Comparison of ENCODE assay signal across 24 cellular contexts in the genomic region with DNA sequence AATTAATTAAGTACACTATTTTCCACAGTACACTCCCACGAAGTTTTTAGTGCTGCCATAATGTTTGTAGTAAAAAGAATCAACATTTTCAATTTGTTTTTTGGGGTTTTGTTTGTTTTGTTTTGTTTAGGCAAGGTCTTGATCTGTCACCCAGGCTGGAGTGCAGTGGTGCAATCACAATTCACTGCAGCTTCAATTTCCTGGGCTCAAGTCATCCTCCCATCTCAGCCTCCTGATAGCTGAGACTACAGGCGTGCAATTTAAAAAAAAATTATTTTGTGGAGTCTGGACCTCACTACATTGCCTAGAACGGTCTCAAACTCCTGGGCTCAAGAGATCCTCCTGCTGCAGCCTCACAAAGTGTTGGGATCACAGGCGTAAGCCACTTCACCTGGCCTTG. TPM values are rescaled to one million over a fixed set of nuclear protein-coding genes. Genes with fewer than 3 reads are reported as not detected.
"Had no signal": no experiment of that assay in that cellular context is flagged by ENCODE, and none has a peak within 500 bp of the region (broad histone marks: within the 10 kb centered on the region; RNA-seq: fewer than 3 reads in every experiment).

No MANE protein-coding gene starts in this region.

- H3K27me3 ChIP-seq: ascending aorta, foreskin keratinocyte, ovary, right lobe of liver, uterus had no signal

- H3K4me3 Mint-ChIP-seq: activated naive CD4-positive, alpha-beta T cell treated with anti-CD3 and anti-CD28 coated beads, Interleukin-2, amount 50 U/mL, for 24 hours; activated T-cell treated with anti-CD3 and anti-CD28 coated beads, Interleukin-2, amount 50 U/mL, for 72 hours; naive thymus-derived CD4-positive, alpha-beta T cell; stimulated activated effector memory CD8-positive, alpha-beta T cell treated with anti-CD3 and anti-CD28 coated beads, Interleukin-12 subunit alpha, Interleukin-12 subunit beta, amount 100 ng/mL, for 72 hours had no signal

- H3K27ac Mint-ChIP-seq: activated naive CD4-positive, alpha-beta T cell treated with anti-CD3 and anti-CD28 coated beads, Interleukin-2, amount 50 U/mL, for 24 hours; activated T-cell treated with anti-CD3 and anti-CD28 coated beads, Interleukin-2, amount 50 U/mL, for 72 hours; naive thymus-derived CD4-positive, alpha-beta T cell; stimulated activated effector memory CD8-positive, alpha-beta T cell treated with anti-CD3 and anti-CD28 coated beads, Interleukin-12 subunit alpha, Interleukin-12 subunit beta, amount 100 ng/mL, for 72 hours had no signal

- H3K9me3 ChIP-seq: ascending aorta, ovary, right lobe of liver, SK-N-SH, uterus had no signal

- H3K4me1 Mint-ChIP-seq: activated naive CD4-positive, alpha-beta T cell treated with anti-CD3 and anti-CD28 coated beads, Interleukin-2, amount 50 U/mL, for 24 hours; stimulated activated effector memory CD8-positive, alpha-beta T cell treated with anti-CD3 and anti-CD28 coated beads, Interleukin-12 subunit alpha, Interleukin-12 subunit beta, amount 100 ng/mL, for 72 hours had no signal

- H3K27ac ChIP-seq: foreskin keratinocyte, ovary, right lobe of liver, uterus had no signal

- H3K4me1 ChIP-seq: ascending aorta, right lobe of liver, uterus had no signal

- H3K27me3 Mint-ChIP-seq: activated naive CD4-positive, alpha-beta T cell treated with anti-CD3 and anti-CD28 coated beads, Interleukin-2, amount 50 U/mL, for 24 hours had no signal

- DNase-seq: activated CD4-positive, alpha-beta T cell treated with anti-CD3 and anti-CD28 coated beads, Interleukin-2, amount 50 U/mL, for 1 hour; activated CD8-positive, alpha-beta memory T cell treated with anti-CD3 and anti-CD28 coated beads for 24 hours; activated CD8-positive, alpha-beta memory T cell treated with anti-CD3 and anti-CD28 coated beads, Interleukin-2, amount 50 U/mL, for 48 hours; activated gamma-delta T cell; activated T-cell treated with anti-CD3 and anti-CD28 coated beads, Interleukin-2, amount 50 U/mL, for 72 hours; effector CD8-positive, alpha-beta T cell; glutamatergic neuron; mesendoderm; naive thymus-derived CD4-positive, alpha-beta T cell; ovary; right lobe of liver; SK-N-SH; stimulated activated CD4-positive, alpha-beta T cell treated with anti-CD3 and anti-CD28 coated beads, Interleukin-4, amount 100 ng/mL, for 24 hours; T-helper 9 cell; uterus had no signal

- H3K4me3 ChIP-seq: ascending aorta, ovary, right lobe of liver, uterus had no signal

- H3K9me3 Mint-ChIP-seq: activated naive CD4-positive, alpha-beta T cell treated with anti-CD3 and anti-CD28 coated beads, Interleukin-2, amount 50 U/mL, for 24 hours; activated T-cell treated with anti-CD3 and anti-CD28 coated beads, Interleukin-2, amount 50 U/mL, for 72 hours; naive thymus-derived CD4-positive, alpha-beta T cell; stimulated activated effector memory CD8-positive, alpha-beta T cell treated with anti-CD3 and anti-CD28 coated beads, Interleukin-12 subunit alpha, Interleukin-12 subunit beta, amount 100 ng/mL, for 72 hours had no signal

- H3K36me3 ChIP-seq: ovary, uterus had no signal

RNA-seq across cellular contexts. Expression of a gene that starts 20.3 kb away (rescaled TPM):
- total RNA-seq: activated T-cell treated with anti-CD3 and anti-CD28 coated beads, Interleukin-2, amount 50 U/mL, for 72 hours; ascending aorta; cerebellum; endothelial cell of umbilical vein; fibroblast of lung; foreskin keratinocyte; liver; mucosa of gallbladder; naive thymus-derived CD4-positive, alpha-beta T cell; ovary; right lobe of liver; uterus had no signal
